ENCODE assay signal across 11 cellular contexts in the genomic region with DNA sequence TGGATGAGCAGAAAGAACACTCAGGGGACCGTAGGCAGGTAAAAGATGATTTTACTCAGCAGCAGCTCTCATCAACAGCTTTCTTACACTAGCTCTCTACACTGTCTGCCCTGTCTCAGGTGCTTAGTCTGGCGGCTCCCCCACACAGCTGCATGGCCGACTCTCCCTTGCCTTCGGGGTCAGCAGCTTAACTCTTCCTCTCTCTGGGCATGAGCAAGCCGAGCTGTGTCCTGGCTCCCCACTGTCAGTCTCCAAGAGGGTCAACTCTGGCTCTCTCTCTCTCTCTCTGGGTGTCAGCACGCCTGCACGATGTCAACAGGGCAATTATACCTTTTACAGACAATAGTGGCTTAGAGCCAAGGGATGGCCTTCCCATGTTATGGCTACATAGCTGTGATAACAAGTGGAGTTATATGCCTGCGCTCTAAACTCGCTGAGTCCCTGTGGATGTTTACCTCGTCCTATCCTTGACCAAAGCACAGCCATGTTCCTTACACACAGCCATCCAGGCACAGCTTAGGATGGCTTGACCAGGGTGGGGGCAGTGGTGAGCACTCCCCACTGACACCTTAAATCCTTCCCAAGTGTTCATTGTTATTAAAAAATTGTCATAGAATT. TPM values are rescaled to one million over a fixed set of nuclear protein-coding genes. Genes with fewer than 3 reads are reported as not detected.
DNase-seq lines count a peak whose midpoint lies in the region; ATAC-seq and TF ChIP-seq lines count a peak whose summit lies in the region.
"Had no signal": no experiment of that assay in that cellular context is flagged by ENCODE, and none has a peak within 500 bp of the region (broad histone marks: within the 10 kb centered on the region; RNA-seq: fewer than 3 reads in every experiment).

No MANE protein-coding gene starts in this region.

- peaks cover 16% of the 10 kb centered on the region for H3K79me2 ChIP-seq in HCT116 (ENCODE audit: insufficient read depth, low read length)
- H3K79me2 ChIP-seq in smooth muscle cell (ENCODE audit: low read depth), result peaks cover 12% of the 10 kb centered on the region

- no peak for ATAC-seq in HCT116
- ATAC-seq in T-helper 17 cell, result no peak
- ATAC-seq in HG02623 (IDR thresholded peaks at IDR 0.05; ENCODE audit: unreplicated experiment), result no peak
- no peak for ATAC-seq in HG02763 (IDR thresholded peaks at IDR 0.05; ENCODE audit: unreplicated experiment)
- ATAC-seq: effector memory CD8-positive, alpha-beta T cell; right cardiac atrium had no signal

- no peak for TF ChIP-seq POLR2A in HCT116 (IDR thresholded peaks at IDR 0.05; ENCODE audit: borderline replicate concordance, extremely low read depth, insufficient read depth, insufficient read length)

- no peaks in the 10 kb centered on the region for H3K36me3 ChIP-seq in HCT116 (ENCODE audit: control insufficient read depth in 1 of 2, insufficient read depth in 2 of 2, low read length in 2 of 2)
- H3K36me3 ChIP-seq in smooth muscle cell (ENCODE audit: low read depth), result no peaks in the 10 kb centered on the region

- WGBS in smooth muscle cell (ENCODE audit: low lambda C conversion rate), result 93% methylated on average over 10 of the region's 10 CpGs

- no peaks in the 10 kb centered on the region for H3K27me3 Mint-ChIP-seq in T-helper 17 cell

- H3K27ac Mint-ChIP-seq in T-helper 17 cell, result peak overlapping the region; percentile 51
- H3K27ac Mint-ChIP-seq: stimulated activated effector memory CD8-positive, alpha-beta T cell treated with anti-CD3 and anti-CD28 coated beads, Interleukin-12 subunit alpha, Interleukin-12 subunit beta, amount 100 ng/mL, for 72 hours had no signal

- RAD21 ChIA-PET in HCT116 (lab: Charles Lee; ENCODE audit: low non-redundant PET in 1 of 2, low total read pairs in 2 of 2, uncharacterized antibody in 2 of 2, unreplicated experiment in 2 of 2), result no interaction called here

- H3K27ac ChIP-seq in HCT116 (ENCODE audit: low read depth, low read length), result peak overlapping the region; percentile 58
- peak overlapping the region; percentile 94 for H3K27ac ChIP-seq in smooth muscle cell (ENCODE audit: low read depth)
- H3K27ac ChIP-seq in substantia nigra (ENCODE audit: low read depth, low read length, poor library complexity, severe bottlenecking), result no peak overlapping the region

- H4K20me1 ChIP-seq in HCT116 (ENCODE audit: insufficient read depth), result no peaks in the 10 kb centered on the region
- peaks cover 8% of the 10 kb centered on the region for H4K20me1 ChIP-seq in smooth muscle cell (ENCODE audit: low read depth)

- peaks cover 23 to 60% of the 10 kb centered on the region in 2 experiments for H3K4me1 ChIP-seq in HCT116 (ENCODE audit: control insufficient read depth in 1 of 2, insufficient read depth in 2 of 2, low read length in 2 of 2)
- peaks cover 9% of the 10 kb centered on the region for H3K4me1 ChIP-seq in smooth muscle cell (ENCODE audit: low read depth)

- intact Hi-C loops in HCT116 (cut with micrococcal nuclease), result no loop called here

- H2AFZ ChIP-seq in HCT116 (ENCODE audit: low read depth, low read length, poor library complexity, severe bottlenecking) (no peak overlapping the region), smooth muscle cell (ENCODE audit: low read depth) (peak overlapping the region; percentile 1)

- no peaks in the 10 kb centered on the region for H3K27me3 ChIP-seq in HCT116 (ENCODE audit: insufficient read depth, low read length)
- H3K27me3 ChIP-seq in smooth muscle cell (ENCODE audit: low read depth), result no peaks in the 10 kb centered on the region

- no peaks in the 10 kb centered on the region for H3K36me3 Mint-ChIP-seq in T-helper 17 cell (ENCODE audit: low read depth)

- POLR2A ChIA-PET in HCT116 (lab: Charles Lee), result no interaction called here

- TF ChIP-seq RAD21 in HCT116 (IDR thresholded peaks at IDR 0.05; ENCODE audit: low read depth), result no peak

- CTCF ChIA-PET in HCT116 (lab: Charles Lee), result no interaction called here

- H3K4me2 ChIP-seq in HCT116 (ENCODE audit: low read length) (peak overlapping the region; percentile 63), smooth muscle cell (peak overlapping the region; percentile 64)

- H3K9me2 ChIP-seq in HCT116 (ENCODE audit: insufficient read depth), result no peaks in the 10 kb centered on the region

- H3K4me1 Mint-ChIP-seq in T-helper 17 cell, result peaks cover 27% of the 10 kb centered on the region

- H3K9me3 ChIP-seq in HCT116 (ENCODE audit: control insufficient read depth in 1 of 2, insufficient read depth in 1 of 2, low read depth in 1 of 2, low read length in 2 of 2) (no peaks in the 10 kb centered on the region), T-helper 17 cell (ENCODE audit: control insufficient read depth, low read length, poor library complexity, severe bottlenecking) (no peaks in the 10 kb centered on the region), smooth muscle cell (replicated peaks; ENCODE audit: low read depth) (no peaks in the 10 kb centered on the region)

- TF ChIP-seq CTCF in HCT116 (IDR thresholded peaks at IDR 0.05 in 2 of 3, conservative IDR thresholded peaks at IDR 0.05 in 1 of 3; ENCODE audit: borderline replicate concordance in 1 of 3, insufficient read depth in 1 of 3, low read depth in 2 of 3, low read length in 2 of 3) (0 out of 6 replicates have a peak, but pooled peaks of 1 of the 3 experiments have one; percentile 7), fibroblast of mammary gland (conservative IDR thresholded peaks at IDR 0.05; ENCODE audit: control insufficient read depth, insufficient read depth, low read depth, low read length) (no peak), smooth muscle cell (IDR thresholded peaks at IDR 0.05; ENCODE audit: borderline replicate concordance, insufficient read depth, poor library complexity, severe bottlenecking) (no peak)

- H3F3A ChIP-seq in smooth muscle cell (ENCODE audit: low read depth), result peaks cover 17% of the 10 kb centered on the region

- H3K4me3 Mint-ChIP-seq in T-helper 17 cell, result peak overlapping the region; percentile 42
- H3K4me3 Mint-ChIP-seq: effector memory CD8-positive, alpha-beta T cell; stimulated activated effector memory CD8-positive, alpha-beta T cell treated with anti-CD3 and anti-CD28 coated beads, Interleukin-12 subunit alpha, Interleukin-12 subunit beta, amount 100 ng/mL, for 72 hours had no signal

- DNase-seq in HCT116 (ENCODE audit: low read depth, low spot score) (no peak), T-helper 17 cell (no peak), fibroblast of mammary gland (ENCODE audit: low read depth) (no peak), smooth muscle cell (lab: John Stamatoyannopoulos, UW; ENCODE audit: unreplicated experiment) (no peak), substantia nigra (lab: John Stamatoyannopoulos, UW) (no peak)
- DNase-seq: effector memory CD8-positive, alpha-beta T cell; kidney; right cardiac atrium had no signal

- H3K4me3 ChIP-seq in HCT116 (replicated peaks in 1 of 2; ENCODE audit: low read depth in 1 of 2, low read length in 2 of 2) (no peak overlapping the region), fibroblast of mammary gland (ENCODE audit: control insufficient read depth, low read depth, low read length) (peak overlapping the region; percentile 21), smooth muscle cell (no peak overlapping the region)

- no TSS peak for BruUV-seq in HCT116 (replicated peaks; lab: Mats Ljungman, UMichigan)

- H3K9ac ChIP-seq in HCT116 (ENCODE audit: low read length), result peak overlapping the region; percentile 35
- H3K9ac ChIP-seq in smooth muscle cell (ENCODE audit: low read depth), result peak overlapping the region; percentile 13

TF ChIP-seq in HCT116, 20 proteins besides CTCF, POLR2A, EP300 and RAD21:
- no peak for TF ChIP-seq TCF7L2 (IDR thresholded peaks at IDR 0.05; ENCODE audit: borderline replicate concordance, extremely low read depth, insufficient read depth, insufficient read length)
- TF ChIP-seq MAX (IDR thresholded peaks at IDR 0.05), result no peak
- TF ChIP-seq SIN3A (IDR thresholded peaks at IDR 0.05; ENCODE audit: low read depth), result no peak
- TF ChIP-seq EZH2phosphoT487 (IDR thresholded peaks at IDR 0.05; ENCODE audit: borderline replicate concordance), result no peak
- TF ChIP-seq JUND (IDR thresholded peaks at IDR 0.05), result no peak
- TF ChIP-seq ZFX (IDR thresholded peaks at IDR 0.05), result no peak
- no peak for TF ChIP-seq SP1 (IDR thresholded peaks at IDR 0.05; ENCODE audit: low read depth)
- TF ChIP-seq CEBPB (IDR thresholded peaks at IDR 0.05; ENCODE audit: low read depth), result no peak
- TF ChIP-seq POLR2AphosphoS5 (IDR thresholded peaks at IDR 0.05; ENCODE audit: low read depth, low read length), result no peak

RNA-seq across cellular contexts. Expression of gene BCL10, which starts 3.1 kb away (rescaled TPM):
- 33.8 TPM for total RNA-seq in HCT116 (2021; ENCODE audit: unreplicated experiment)
- polyA plus RNA-seq in HCT116 (2012), result 10.7 and 12.1 TPM in 2 replicates
- 10 to 100 TPM; 49.8 to 51.9 TPM for total RNA-seq in T-helper 17 cell
- total RNA-seq in smooth muscle cell, result 34.3 and 41.4 TPM in 2 replicates
- 21.4 and 27.2 TPM in 2 replicates for polyA plus RNA-seq in smooth muscle cell

RNA-seq across cellular contexts. Expression of gene C1orf52, which starts 20.1 kb away (rescaled TPM):
- 23.3 TPM for total RNA-seq in HCT116 (2021; ENCODE audit: unreplicated experiment)
- 19.9 and 20.1 TPM in 2 replicates for polyA plus RNA-seq in HCT116 (2012)
- total RNA-seq in T-helper 17 cell, result 10 to 100 TPM; 51.5 to 51.7 TPM
- total RNA-seq in smooth muscle cell, result 30.7 and 39.4 TPM in 2 replicates
- polyA plus RNA-seq in smooth muscle cell, result 45.0 and 46.4 TPM in 2 replicates
